ENCODE assay signal across 9 cellular contexts in the genomic region with DNA sequence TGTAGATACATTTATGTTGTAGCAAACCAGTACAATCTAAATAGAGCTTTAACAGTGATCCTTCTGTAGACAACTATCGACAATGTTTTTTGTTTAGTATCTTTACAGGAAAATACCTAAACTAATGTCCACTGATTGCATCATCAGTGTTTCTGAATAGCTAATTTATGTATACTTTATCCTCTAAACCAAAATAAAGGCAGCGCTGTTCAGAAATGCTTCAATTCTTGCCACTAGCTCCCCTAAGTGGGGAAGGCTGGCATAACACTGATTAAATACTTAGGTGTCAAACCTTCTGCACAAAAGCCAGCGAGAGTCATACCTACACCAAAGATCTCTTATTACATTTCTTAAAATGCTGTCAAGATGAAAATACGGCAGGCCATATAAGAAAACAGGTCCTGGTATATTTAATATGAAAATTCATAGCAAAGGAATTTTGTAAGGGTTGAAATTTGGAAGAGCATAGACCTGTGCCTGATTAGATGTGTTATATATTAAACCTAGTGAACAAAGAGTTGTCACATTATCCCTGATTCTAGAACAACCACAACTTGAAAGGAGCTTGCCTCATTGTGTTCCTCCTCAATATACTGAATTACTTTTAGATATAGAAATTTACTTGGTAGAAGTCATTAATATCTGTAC.
A peak's percentile ranks its signal among the peaks of the same experiment; 100 is the strongest.
DNase-seq lines count a peak whose midpoint lies in the region; ATAC-seq and TF ChIP-seq lines count a peak whose summit lies in the region.
"Had no signal": no experiment of that assay in that cellular context is flagged by ENCODE, and none has a peak within 500 bp of the region (broad histone marks: within the 10 kb centered on the region; RNA-seq: fewer than 3 reads in every experiment).

No MANE protein-coding gene starts in this region.

- no peak overlapping the region for H3K27ac Mint-ChIP-seq in activated naive CD4-positive, alpha-beta T cell treated with anti-CD3 and anti-CD28 coated beads, Interleukin-2, amount 10 ng/mL, durations not matched to agents 7 days and 5 days
- H3K27ac Mint-ChIP-seq: dendritic cell treated with granulocyte-macrophage colony-stimulating factor and Interleukin-4, amounts not matched to agents 40 ng/mL and 50 ng/mL, for 4 days had no signal

- H3K27me3 Mint-ChIP-seq in activated naive CD4-positive, alpha-beta T cell treated with anti-CD3 and anti-CD28 coated beads, Interleukin-2, amount 10 ng/mL, durations not matched to agents 7 days and 5 days, result no peaks in the 10 kb centered on the region
- H3K27me3 Mint-ChIP-seq: dendritic cell treated with granulocyte-macrophage colony-stimulating factor and Interleukin-4, amounts not matched to agents 40 ng/mL and 50 ng/mL, for 4 days had no signal

- ATAC-seq in GM18498 (IDR thresholded peaks at IDR 0.05; ENCODE audit: unreplicated experiment) (peak; percentile 73), HG03280 (IDR thresholded peaks at IDR 0.05; ENCODE audit: unreplicated experiment) (peak; percentile 47), SK-N-SH treated with all-trans-retinoic acid at 6 μM for 48 hours (peak; percentile 85), HG03175 (IDR thresholded peaks at IDR 0.05; ENCODE audit: unreplicated experiment) (no peak)

- H3K27ac ChIP-seq in 22Rv1, result no peak overlapping the region

- TF ChIP-seq CTCF in 22Rv1 (IDR thresholded peaks at IDR 0.05), result peak; percentile 84

- H3K36me3 Mint-ChIP-seq in activated naive CD4-positive, alpha-beta T cell treated with anti-CD3 and anti-CD28 coated beads, Interleukin-2, amount 10 ng/mL, durations not matched to agents 7 days and 5 days, result no peaks in the 10 kb centered on the region

- no peak overlapping the region for H3K4me3 Mint-ChIP-seq in activated naive CD4-positive, alpha-beta T cell treated with anti-CD3 and anti-CD28 coated beads, Interleukin-2, amount 10 ng/mL, durations not matched to agents 7 days and 5 days
- H3K4me3 Mint-ChIP-seq: dendritic cell treated with granulocyte-macrophage colony-stimulating factor and Interleukin-4, amounts not matched to agents 40 ng/mL and 50 ng/mL, for 4 days had no signal

- no peaks in the 10 kb centered on the region for H3K4me1 Mint-ChIP-seq in activated naive CD4-positive, alpha-beta T cell treated with anti-CD3 and anti-CD28 coated beads, Interleukin-2, amount 10 ng/mL, durations not matched to agents 7 days and 5 days

- no peaks in the 10 kb centered on the region for H3K9me3 Mint-ChIP-seq in activated naive CD4-positive, alpha-beta T cell treated with anti-CD3 and anti-CD28 coated beads, Interleukin-2, amount 10 ng/mL, durations not matched to agents 7 days and 5 days
- H3K9me3 Mint-ChIP-seq: dendritic cell treated with granulocyte-macrophage colony-stimulating factor and Interleukin-4, amounts not matched to agents 40 ng/mL and 50 ng/mL, for 4 days had no signal

- CTCF ChIA-PET in activated naive CD4-positive, alpha-beta T cell treated with anti-CD3 and anti-CD28 coated beads, Interleukin-2, amount 10 ng/mL, durations not matched to agents 7 days and 5 days (lab: Charles Lee), result no interaction called here

- peak; percentile 10 for DNase-seq in kidney glomerular epithelial cell (lab: John Stamatoyannopoulos, UW)
- no peak for DNase-seq in T-helper 9 cell
- no peak for DNase-seq in activated naive CD4-positive, alpha-beta T cell treated with anti-CD3 and anti-CD28 coated beads, Interleukin-2, amount 10 ng/mL, durations not matched to agents 7 days and 5 days

TF ChIP-seq in SK-N-SH treated with all-trans-retinoic acid at 6 μM for 48 hours, 23 proteins besides CTCF, POLR2A, EP300 and RAD21:
- TF ChIP-seq ESRRG (CRISPR knock-in tag; IDR thresholded peaks at IDR 0.05), result no peak
- no peak for TF ChIP-seq ZNF70 (CRISPR knock-in tag; IDR thresholded peaks at IDR 0.05)
- no peak for TF ChIP-seq TOX (CRISPR knock-in tag; IDR thresholded peaks at IDR 0.05; ENCODE audit: borderline replicate concordance)
- TF ChIP-seq ZC3H10 (CRISPR knock-in tag; IDR thresholded peaks at IDR 0.05), result no peak
- TF ChIP-seq BACH2 (CRISPR knock-in tag; IDR thresholded peaks at IDR 0.05; ENCODE audit: borderline replicate concordance), result no peak
- TF ChIP-seq ZFP30 (CRISPR knock-in tag; IDR thresholded peaks at IDR 0.05), result no peak
- TF ChIP-seq, protein P1, sequence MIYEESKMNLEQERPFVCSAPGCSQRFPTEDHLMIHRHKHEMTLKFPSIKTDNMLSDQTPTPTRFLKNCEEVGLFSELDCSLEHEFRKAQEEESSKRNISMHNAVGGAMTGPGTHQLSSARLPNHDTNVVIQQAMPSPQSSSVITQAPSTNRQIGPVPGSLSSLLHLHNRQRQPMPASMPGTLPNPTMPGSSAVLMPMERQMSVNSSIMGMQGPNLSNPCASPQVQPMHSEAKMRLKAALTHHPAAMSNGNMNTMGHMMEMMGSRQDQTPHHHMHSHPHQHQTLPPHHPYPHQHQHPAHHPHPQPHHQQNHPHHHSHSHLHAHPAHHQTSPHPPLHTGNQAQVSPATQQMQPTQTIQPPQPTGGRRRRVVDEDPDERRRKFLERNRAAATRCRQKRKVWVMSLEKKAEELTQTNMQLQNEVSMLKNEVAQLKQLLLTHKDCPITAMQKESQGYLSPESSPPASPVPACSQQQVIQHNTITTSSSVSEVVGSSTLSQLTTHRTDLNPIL (CRISPR knock-in tag; IDR thresholded peaks at IDR 0.05; ENCODE audit: low read depth), result no peak
- TF ChIP-seq PPARA (CRISPR knock-in tag; IDR thresholded peaks at IDR 0.05; ENCODE audit: borderline replicate concordance), result no peak
- TF ChIP-seq, protein P2, sequence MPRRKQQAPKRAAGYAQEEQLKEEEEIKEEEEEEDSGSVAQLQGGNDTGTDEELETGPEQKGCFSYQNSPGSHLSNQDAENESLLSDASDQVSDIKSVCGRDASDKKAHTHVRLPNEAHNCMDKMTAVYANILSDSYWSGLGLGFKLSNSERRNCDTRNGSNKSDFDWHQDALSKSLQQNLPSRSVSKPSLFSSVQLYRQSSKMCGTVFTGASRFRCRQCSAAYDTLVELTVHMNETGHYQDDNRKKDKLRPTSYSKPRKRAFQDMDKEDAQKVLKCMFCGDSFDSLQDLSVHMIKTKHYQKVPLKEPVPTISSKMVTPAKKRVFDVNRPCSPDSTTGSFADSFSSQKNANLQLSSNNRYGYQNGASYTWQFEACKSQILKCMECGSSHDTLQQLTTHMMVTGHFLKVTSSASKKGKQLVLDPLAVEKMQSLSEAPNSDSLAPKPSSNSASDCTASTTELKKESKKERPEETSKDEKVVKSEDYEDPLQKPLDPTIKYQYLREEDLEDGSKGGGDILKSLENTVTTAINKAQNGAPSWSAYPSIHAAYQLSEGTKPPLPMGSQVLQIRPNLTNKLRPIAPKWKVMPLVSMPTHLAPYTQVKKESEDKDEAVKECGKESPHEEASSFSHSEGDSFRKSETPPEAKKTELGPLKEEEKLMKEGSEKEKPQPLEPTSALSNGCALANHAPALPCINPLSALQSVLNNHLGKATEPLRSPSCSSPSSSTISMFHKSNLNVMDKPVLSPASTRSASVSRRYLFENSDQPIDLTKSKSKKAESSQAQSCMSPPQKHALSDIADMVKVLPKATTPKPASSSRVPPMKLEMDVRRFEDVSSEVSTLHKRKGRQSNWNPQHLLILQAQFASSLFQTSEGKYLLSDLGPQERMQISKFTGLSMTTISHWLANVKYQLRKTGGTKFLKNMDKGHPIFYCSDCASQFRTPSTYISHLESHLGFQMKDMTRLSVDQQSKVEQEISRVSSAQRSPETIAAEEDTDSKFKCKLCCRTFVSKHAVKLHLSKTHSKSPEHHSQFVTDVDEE (CRISPR knock-in tag; IDR thresholded peaks at IDR 0.05), result no peak
- no peak for TF ChIP-seq TCF4 (CRISPR knock-in tag; IDR thresholded peaks at IDR 0.05; ENCODE audit: borderline replicate concordance)
- TF ChIP-seq, protein P3, sequence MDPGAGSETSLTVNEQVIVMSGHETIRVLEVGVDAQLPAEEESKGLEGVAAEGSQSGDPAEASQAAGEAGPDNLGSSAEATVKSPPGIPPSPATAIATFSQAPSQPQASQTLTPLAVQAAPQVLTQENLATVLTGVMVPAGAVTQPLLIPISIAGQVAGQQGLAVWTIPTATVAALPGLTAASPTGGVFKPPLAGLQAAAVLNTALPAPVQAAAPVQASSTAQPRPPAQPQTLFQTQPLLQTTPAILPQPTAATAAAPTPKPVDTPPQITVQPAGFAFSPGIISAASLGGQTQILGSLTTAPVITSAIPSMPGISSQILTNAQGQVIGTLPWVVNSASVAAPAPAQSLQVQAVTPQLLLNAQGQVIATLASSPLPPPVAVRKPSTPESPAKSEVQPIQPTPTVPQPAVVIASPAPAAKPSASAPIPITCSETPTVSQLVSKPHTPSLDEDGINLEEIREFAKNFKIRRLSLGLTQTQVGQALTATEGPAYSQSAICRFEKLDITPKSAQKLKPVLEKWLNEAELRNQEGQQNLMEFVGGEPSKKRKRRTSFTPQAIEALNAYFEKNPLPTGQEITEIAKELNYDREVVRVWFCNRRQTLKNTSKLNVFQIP (CRISPR knock-in tag; IDR thresholded peaks at IDR 0.05; ENCODE audit: borderline replicate concordance, low read depth), result no peak
